9 cellular contexts compared by ENCODE assay signal in genomic region chr12:51393676-51394545, GRCh38. TPM values are rescaled to one million over a fixed set of nuclear protein-coding genes. Genes with fewer than 3 reads are reported as not detected.
DNase-seq lines count a peak whose midpoint lies in the region; ATAC-seq, FAIRE-seq and TF ChIP-seq lines count a peak whose summit lies in the region.
"Had no signal": no experiment of that assay in that cellular context is flagged by ENCODE, and none has a peak within 500 bp of the region (broad histone marks: within the 10 kb centered on the region; RNA-seq: fewer than 3 reads in every experiment).

No MANE protein-coding gene starts in this region.

- H3K27me3 ChIP-seq in liver (ENCODE audit: control insufficient read depth in 4 of 4, insufficient read depth in 4 of 4, low read length in 3 of 4) (no peaks in the 10 kb centered on the region), HepG2 (ENCODE audit: control insufficient read depth in 1 of 2, insufficient read depth in 2 of 2, low read length in 2 of 2) (peaks cover 5 to 26% of the 10 kb centered on the region in 2 experiments; a peak in 3 of 5 replicates)

- H3K4me3 ChIP-seq in liver (ENCODE audit: low read depth in 1 of 3, low read length in 3 of 3): no peak overlapping the region
- no peak overlapping the region for H3K4me3 ChIP-seq in HepG2 (replicated peaks in 1 of 3; ENCODE audit: insufficient read depth in 1 of 3, low read depth in 2 of 3, low read length in 3 of 3)

- H3K27ac ChIP-seq in liver (ENCODE audit: low read depth in 1 of 2, low read length in 2 of 2): peak overlapping the region; percentile 15 to 46
- no peak overlapping the region for H3K27ac ChIP-seq in HepG2 (ENCODE audit: extremely low read length, insufficient read depth, low read length)
- H3K27ac ChIP-seq: thoracic aorta had no signal

- POLR2A ChIA-PET in HepG2 (lab: Yijun Ruan, JAX): no interaction called here

- no peak for ATAC-seq in HepG2
- no peak for ATAC-seq in stimulated activated naive B cell treated with anti-CD40 and anti-IgM and Interleukin-4, amounts not matched to agents 10 μg/mL and 1 μg/mL and 100 μg/mL, for 72 hours (replicated peaks)

- H2AFZ ChIP-seq in HepG2 (ENCODE audit: low read length): no peak overlapping the region

- in situ Hi-C loops in HepG2 (cut with HindIII; ENCODE audit: extremely low pct_ligation_motif_present, low pct_unique_long_range_greater_than_20kb): no loop called here

- no peaks in the 10 kb centered on the region for H3K9me3 Mint-ChIP-seq in stimulated activated naive B cell treated with anti-CD40 and anti-IgM and Interleukin-4, amounts not matched to agents 10 μg/mL and 1 μg/mL and 100 μg/mL, for 72 hours

- no peaks in the 10 kb centered on the region for H3K27me3 Mint-ChIP-seq in stimulated activated naive B cell treated with anti-CD40 and anti-IgM and Interleukin-4, amounts not matched to agents 10 μg/mL and 1 μg/mL and 100 μg/mL, for 72 hours

- intact Hi-C loops in HepG2 (cut with micrococcal nuclease; ENCODE audit: unreplicated experiment): no loop called here

- H3K4me1 ChIP-seq in liver (ENCODE audit: control insufficient read depth in 4 of 4, insufficient read depth in 4 of 4, low read length in 3 of 4) (peaks cover 2 to 12% (median 7%) of the 10 kb centered on the region in 4 donors), HepG2 (ENCODE audit: insufficient read depth, low read length) (peaks cover 8% of the 10 kb centered on the region; the same call in 1 of the 2 replicates)

- H3K9me3 ChIP-seq in liver (ENCODE audit: control insufficient read depth in 4 of 4, low read length in 3 of 4) (no peaks in the 10 kb centered on the region), HepG2 (ENCODE audit: low read length) (no peaks in the 10 kb centered on the region)
- H3K9me3 ChIP-seq: thoracic aorta had no signal

- TF ChIP-seq CTCF in liver (IDR thresholded peaks at IDR 0.05; ENCODE audit: low read depth, low read length, missing input control) (no peak), HepG2 (CRISPR knock-in tag; IDR thresholded peaks at IDR 0.05) (no peak)

- no peaks in the 10 kb centered on the region for H3K79me2 ChIP-seq in HepG2 (ENCODE audit: insufficient read depth, low read length)

- WGBS in liver: 75% methylated on average over 14 of the region's 14 CpGs
- WGBS in HepG2 (ENCODE audit: low lambda C conversion rate): 65% methylated on average over 13 of the region's 14 CpGs

- no TSS peak for BruUV-seq in HepG2 (replicated peaks; lab: Mats Ljungman, UMichigan)

- H3K36me3 Mint-ChIP-seq in stimulated activated naive B cell treated with anti-CD40 and anti-IgM and Interleukin-4, amounts not matched to agents 10 μg/mL and 1 μg/mL and 100 μg/mL, for 72 hours: peaks cover 3 to 9% of the 10 kb centered on the region in 2 donors

- no peak overlapping the region for H3K4me2 ChIP-seq in HepG2 (ENCODE audit: low read depth, low read length)

- H4K20me1 ChIP-seq in HepG2 (ENCODE audit: insufficient read depth, low read length): no peaks in the 10 kb centered on the region

- peak overlapping the region; percentile 90 to 99 for H3K4me3 Mint-ChIP-seq in stimulated activated naive B cell treated with anti-CD40 and anti-IgM and Interleukin-4, amounts not matched to agents 10 μg/mL and 1 μg/mL and 100 μg/mL, for 72 hours

- peaks cover 55 to 75% of the 10 kb centered on the region in 2 donors for H3K4me1 Mint-ChIP-seq in stimulated activated naive B cell treated with anti-CD40 and anti-IgM and Interleukin-4, amounts not matched to agents 10 μg/mL and 1 μg/mL and 100 μg/mL, for 72 hours

- no peak for TF ChIP-seq RAD21 in liver (IDR thresholded peaks at IDR 0.05)
- no peak for TF ChIP-seq RAD21 in HepG2 (CRISPR knock-in tag; IDR thresholded peaks at IDR 0.05)

- H3K36me3 ChIP-seq in liver (ENCODE audit: control insufficient read depth in 4 of 4, insufficient read depth in 3 of 4, low read depth in 1 of 4, low read length in 3 of 4): no peaks in the 10 kb centered on the region
- H3K36me3 ChIP-seq in HepG2 (replicated peaks in 1 of 2; ENCODE audit: control insufficient read depth in 1 of 2, insufficient read depth in 2 of 2, low read length in 2 of 2): no peaks in the 10 kb centered on the region
- H3K36me3 ChIP-seq: thoracic aorta had no signal

- FAIRE-seq in HepG2 (lab: Jason Lieb, UNC): no peak

- DNase-seq in HepG2 (ENCODE audit: low spot score): no peak
- DNase-seq in activated T-cell treated with anti-CD3 and anti-CD28 coated beads, Interleukin-2, amount 50 U/mL, for 1 hour: peak; percentile 57
- peak; percentile 46 for DNase-seq in glomerular visceral epithelial cell (ENCODE audit: extremely low spot score)
- DNase-seq in stimulated activated naive B cell treated with anti-CD40 and anti-IgM and Interleukin-4, amounts not matched to agents 10 μg/mL and 1 μg/mL and 100 μg/mL, for 72 hours: no peak
- DNase-seq in NCI-H82 (lab: John Stamatoyannopoulos, UW): no peak
- no peak for DNase-seq in NCI-H526 treated with DMSO at 0.1 percent for 48 hours (lab: John Stamatoyannopoulos, UW)
- no peak for DNase-seq in ureter (ENCODE audit: low spot score)

- CTCF ChIA-PET in HepG2 (lab: Yijun Ruan, JAX; ENCODE audit: low intra/inter-chr PET ratio, low total read pairs): no interaction called here

- H3K9ac ChIP-seq in liver (ENCODE audit: low read depth in 1 of 2, low read length in 2 of 2) (no peak overlapping the region), HepG2 (ENCODE audit: insufficient read depth, low read depth, low read length) (no peak overlapping the region)

- TF ChIP-seq EP300 in HepG2 (IDR thresholded peaks at IDR 0.05; ENCODE audit: low read depth in 2 of 2, low read length in 2 of 2) (no peak), HepG2 (CRISPR knock-in tag; IDR thresholded peaks at IDR 0.05; ENCODE audit: borderline replicate concordance) (no peak)

- no peak for TF ChIP-seq POLR2A in HepG2 (IDR thresholded peaks at IDR 0.05; ENCODE audit: insufficient read depth in 1 of 2, low read depth in 2 of 2, low read length in 2 of 2)

- no peak overlapping the region for H3K27ac Mint-ChIP-seq in stimulated activated naive B cell treated with anti-CD40 and anti-IgM and Interleukin-4, amounts not matched to agents 10 μg/mL and 1 μg/mL and 100 μg/mL, for 72 hours

RNA-seq across cellular contexts. Expression of gene GALNT6, which starts 2.7 kb away (rescaled TPM):
- total RNA-seq in liver (10 to 100 TPM in 1 of 2 donors, 1 to 10 TPM in 1; 1.5 to 24.1 TPM), HepG2 (2016; rRNA removed; fragmentation: Illumina TruSeq; extraction: Trizol) (0.87 and 1.1 TPM in 2 replicates), ureter (9.9 TPM)
- polyA plus RNA-seq in liver (under 1 TPM; 0.40 to 0.80 TPM), HepG2 (2011; rRNA removed) (0.78 and 1.0 TPM in 2 replicates)
- total RNA-seq in HepG2 (2016; cell fraction: cytosol; rRNA removed; fragmentation: Illumina TruSeq; extraction: Trizol; ENCODE audit: low read depth): 0.18 TPM in 1 of 2 replicates, not detected in the other
- 1.2 and 1.3 TPM in 2 replicates for total RNA-seq in HepG2 (2016; cell fraction: insoluble cytoplasmic fraction; rRNA removed; fragmentation: Illumina TruSeq; extraction: Trizol)
- 0.31 and 0.52 TPM in 2 replicates for total RNA-seq in HepG2 (2016; cell fraction: membrane; rRNA removed; fragmentation: Illumina TruSeq; extraction: Trizol)
- 1.7 and 2.4 TPM in 2 replicates for total RNA-seq in HepG2 (2016; cell fraction: nucleus; rRNA removed; fragmentation: Illumina TruSeq; extraction: Trizol)
- 0.38 and 0.62 TPM in 2 replicates for polyA plus RNA-seq in HepG2 (2011; cell fraction: cytosol; rRNA removed)
- 0.33 and 1.3 TPM in 2 replicates for polyA plus RNA-seq in HepG2 (2011; cell fraction: nucleus; rRNA removed)
- 1.1 and 1.9 TPM in 2 replicates for polyA plus RNA-seq in HepG2 (2012)
- 0.08 and 0.09 TPM in 2 replicates for polyA plus RNA-seq in HepG2 (2016; cell fraction: cytosol; fragmentation: Illumina TruSeq; extraction: Trizol; ENCODE audit: low read depth)
- polyA plus RNA-seq in HepG2 (2016; cell fraction: insoluble cytoplasmic fraction; fragmentation: Illumina TruSeq; extraction: Trizol; ENCODE audit: low read depth): 0.37 and 0.41 TPM in 2 replicates
- 0.13 and 0.40 TPM in 2 replicates for polyA plus RNA-seq in HepG2 (2016; cell fraction: membrane; fragmentation: Illumina TruSeq; extraction: Trizol; ENCODE audit: low read depth)
- polyA plus RNA-seq in HepG2 (2016; cell fraction: nucleus; fragmentation: Illumina TruSeq; extraction: Trizol; ENCODE audit: insufficient read depth, low read depth): 1.0 and 2.1 TPM in 2 replicates
- polyA minus RNA-seq in HepG2 (2011; rRNA and poly(A)+ RNA removed; ENCODE audit: low replicate concordance): 0.09 and 2.7 TPM in 2 replicates
- polyA minus RNA-seq in HepG2 (2011; cell fraction: cytosol; rRNA and poly(A)+ RNA removed): 0.40 and 0.97 TPM in 2 replicates
- 0.77 and 0.99 TPM in 2 replicates for polyA minus RNA-seq in HepG2 (2011; cell fraction: nucleus; rRNA and poly(A)+ RNA removed)

RNA-seq across cellular contexts. Expression of gene SLC4A8, which starts 30.7 kb away (rescaled TPM):
- 1 to 10 TPM in 1 of 2 donors, under 1 TPM in 1; 0.75 to 1.0 TPM for total RNA-seq in liver
- under 1 TPM in 1 of 2 donors, not detected in 1; 0.07 TPM for polyA plus RNA-seq in liver
- 0.07 TPM in 1 of 2 replicates, not detected in the other for total RNA-seq in HepG2 (2016; rRNA removed; fragmentation: Illumina TruSeq; extraction: Trizol)
- not detected in 2 replicates for total RNA-seq in HepG2 (2016; cell fraction: cytosol; rRNA removed; fragmentation: Illumina TruSeq; extraction: Trizol; ENCODE audit: low read depth)
- total RNA-seq in HepG2 (2016; cell fraction: insoluble cytoplasmic fraction; rRNA removed; fragmentation: Illumina TruSeq; extraction: Trizol): 0.06 and 0.10 TPM in 2 replicates
- total RNA-seq in HepG2 (2016; cell fraction: membrane; rRNA removed; fragmentation: Illumina TruSeq; extraction: Trizol): not detected in 2 replicates
- 0.34 TPM in 1 of 2 replicates, not detected in the other for total RNA-seq in HepG2 (2016; cell fraction: nucleus; rRNA removed; fragmentation: Illumina TruSeq; extraction: Trizol)
- under 0.01 and 0.01 TPM in 2 replicates for polyA plus RNA-seq in HepG2 (2011; rRNA removed)
- polyA plus RNA-seq in HepG2 (2011; cell fraction: cytosol; rRNA removed): 0.17 TPM in 1 of 2 replicates, not detected in the other
- polyA plus RNA-seq in HepG2 (2011; cell fraction: nucleus; rRNA removed): 0.17 and 0.19 TPM in 2 replicates
- polyA plus RNA-seq in HepG2 (2012): 0.05 TPM in 2 replicates
- polyA plus RNA-seq in HepG2 (2016; cell fraction: cytosol; fragmentation: Illumina TruSeq; extraction: Trizol; ENCODE audit: low read depth): not detected in 2 replicates
- not detected in 2 replicates for polyA plus RNA-seq in HepG2 (2016; cell fraction: insoluble cytoplasmic fraction; fragmentation: Illumina TruSeq; extraction: Trizol; ENCODE audit: low read depth)
- not detected in 2 replicates for polyA plus RNA-seq in HepG2 (2016; cell fraction: membrane; fragmentation: Illumina TruSeq; extraction: Trizol; ENCODE audit: low read depth)
- polyA plus RNA-seq in HepG2 (2016; cell fraction: nucleus; fragmentation: Illumina TruSeq; extraction: Trizol; ENCODE audit: insufficient read depth, low read depth): not detected in 2 replicates
- polyA minus RNA-seq in HepG2 (2011; rRNA and poly(A)+ RNA removed; ENCODE audit: low replicate concordance): not detected in 2 replicates
- not detected in 2 replicates for polyA minus RNA-seq in HepG2 (2011; cell fraction: cytosol; rRNA and poly(A)+ RNA removed)
- polyA minus RNA-seq in HepG2 (2011; cell fraction: nucleus; rRNA and poly(A)+ RNA removed): 0.13 and 0.37 TPM in 2 replicates
- 3.0 TPM for total RNA-seq in ureter

RNA-seq across cellular contexts. Expression of gene CELA1, which starts 47.4 kb away (rescaled TPM):
- not detected for total RNA-seq in liver
- polyA plus RNA-seq in liver: not detected
- not detected in 2 replicates for total RNA-seq in HepG2 (2016; rRNA removed; fragmentation: Illumina TruSeq; extraction: Trizol)
- not detected in 2 replicates for total RNA-seq in HepG2 (2016; cell fraction: cytosol; rRNA removed; fragmentation: Illumina TruSeq; extraction: Trizol; ENCODE audit: low read depth)
- not detected in 2 replicates for total RNA-seq in HepG2 (2016; cell fraction: insoluble cytoplasmic fraction; rRNA removed; fragmentation: Illumina TruSeq; extraction: Trizol)
- not detected in 2 replicates for total RNA-seq in HepG2 (2016; cell fraction: membrane; rRNA removed; fragmentation: Illumina TruSeq; extraction: Trizol)
- total RNA-seq in HepG2 (2016; cell fraction: nucleus; rRNA removed; fragmentation: Illumina TruSeq; extraction: Trizol): not detected in 2 replicates
- not detected in 2 replicates for polyA plus RNA-seq in HepG2 (2011; rRNA removed)
- not detected in 2 replicates for polyA plus RNA-seq in HepG2 (2011; cell fraction: cytosol; rRNA removed)
- polyA plus RNA-seq in HepG2 (2011; cell fraction: nucleus; rRNA removed): not detected in 2 replicates
- not detected in 2 replicates for polyA plus RNA-seq in HepG2 (2012)
- not detected in 2 replicates for polyA plus RNA-seq in HepG2 (2016; cell fraction: cytosol; fragmentation: Illumina TruSeq; extraction: Trizol; ENCODE audit: low read depth)
- not detected in 2 replicates for polyA plus RNA-seq in HepG2 (2016; cell fraction: insoluble cytoplasmic fraction; fragmentation: Illumina TruSeq; extraction: Trizol; ENCODE audit: low read depth)
- polyA plus RNA-seq in HepG2 (2016; cell fraction: membrane; fragmentation: Illumina TruSeq; extraction: Trizol; ENCODE audit: low read depth): not detected in 2 replicates
- not detected in 2 replicates for polyA plus RNA-seq in HepG2 (2016; cell fraction: nucleus; fragmentation: Illumina TruSeq; extraction: Trizol; ENCODE audit: insufficient read depth, low read depth)
- polyA minus RNA-seq in HepG2 (2011; rRNA and poly(A)+ RNA removed; ENCODE audit: low replicate concordance): not detected in 2 replicates
- not detected in 2 replicates for polyA minus RNA-seq in HepG2 (2011; cell fraction: cytosol; rRNA and poly(A)+ RNA removed)
- polyA minus RNA-seq in HepG2 (2011; cell fraction: nucleus; rRNA and poly(A)+ RNA removed): not detected in 2 replicates
- not detected for total RNA-seq in ureter
- total RNA-seq: thoracic aorta had no signal

Comparison
In these comparisons a context has a peak if more than half of its experiments do, and no peak if none do; other contexts are left out.
1. DNase-seq: peak in activated T-cell treated with anti-CD3 and anti-CD28 coated beads, Interleukin-2, amount 50 U/mL, for 1 hour (single experiment) and glomerular visceral epithelial cell (single experiment); none in HepG2 (single experiment), stimulated activated naive B cell treated with anti-CD40 and anti-IgM and Interleukin-4, amounts not matched to agents 10 μg/mL and 1 μg/mL and 100 μg/mL, for 72 hours (single experiment), NCI-H82 (single experiment), NCI-H526 treated with DMSO at 0.1 percent for 48 hours (single experiment) and ureter (single experiment).